8 cellular contexts compared by ENCODE assay signal in the genomic region with DNA sequence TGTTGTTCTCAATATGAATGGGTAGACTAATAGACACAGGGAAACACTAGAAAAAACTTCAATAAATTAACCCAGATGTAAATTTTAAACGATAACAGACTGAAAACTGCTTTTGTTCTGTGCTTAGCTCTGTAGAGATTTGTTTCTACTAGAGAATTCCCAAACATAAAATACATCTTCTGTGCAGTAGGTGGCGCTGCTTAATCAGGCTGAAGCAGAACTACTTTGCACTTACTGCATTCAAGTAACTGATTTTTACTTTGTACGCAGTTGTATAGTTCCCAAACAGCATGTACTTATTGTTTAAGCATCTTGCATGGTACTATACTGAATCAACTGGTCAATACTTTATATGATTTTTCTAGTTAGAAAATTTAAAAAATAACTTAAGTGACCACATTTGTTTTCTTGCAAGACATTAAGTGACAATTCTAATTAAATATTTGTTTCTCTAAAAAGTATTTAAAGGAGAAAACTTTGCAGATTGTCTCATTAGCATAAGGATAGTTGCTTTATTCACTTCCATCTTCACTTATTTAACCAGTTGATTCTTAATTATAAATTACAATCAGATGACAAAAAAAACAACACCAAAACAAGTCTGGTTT.
A peak's percentile ranks its signal among the peaks of the same experiment; 100 is the strongest.
DNase-seq lines count a peak whose midpoint lies in the region; ATAC-seq, FAIRE-seq and TF ChIP-seq lines count a peak whose summit lies in the region.

No MANE protein-coding gene starts in this region.

- H3K4me1 ChIP-seq in H1 (replicated peaks in 1 of 4; ENCODE audit: control insufficient read depth in 3 of 4, insufficient read depth in 4 of 4, low read length in 3 of 4) (no peaks in the 10 kb centered on the region), mucosa of descending colon (ENCODE audit: low read depth) (peaks cover 15% of the 10 kb centered on the region)

- H3K27ac ChIP-seq in H1 (ENCODE audit: low read depth, low read length): no peak overlapping the region

- TF ChIP-seq POLR2A in H1 (IDR thresholded peaks at IDR 0.05; ENCODE audit: control extremely low read depth in 1 of 2, low read depth in 2 of 2, low read length in 2 of 2): no peak

- H3K56ac ChIP-seq in H1 (replicated peaks; ENCODE audit: insufficient read length, low read depth, low read length): no peak overlapping the region

- no peaks in the 10 kb centered on the region for H3K23me2 ChIP-seq in H1 (ENCODE audit: low read depth, low read length)

- TF ChIP-seq CTCF in H1 (IDR thresholded peaks at IDR 0.05; ENCODE audit: control extremely low read depth in 1 of 3, insufficient read depth in 1 of 3, low read depth in 1 of 3, low read length in 3 of 3) (peak in 2 of 3 experiments; percentile 59 to 75; a peak in 3 of 4 replicates), mucosa of descending colon (IDR thresholded peaks at IDR 0.05) (peak; percentile 60)

- no peak overlapping the region for H2BK5ac ChIP-seq in H1 (ENCODE audit: low read depth, low read length)

- no peak overlapping the region for H2AK5ac ChIP-seq in H1 (ENCODE audit: low read depth, low read length)

- H2BK12ac ChIP-seq in H1 (ENCODE audit: low read depth, low read length): no peak overlapping the region

- no peaks in the 10 kb centered on the region for H3K79me2 ChIP-seq in H1 (ENCODE audit: control insufficient read depth in 1 of 2, insufficient read depth in 2 of 2, low read length in 2 of 2)

- H2BK20ac ChIP-seq in H1 (ENCODE audit: low read length): no peak overlapping the region

- no peaks in the 10 kb centered on the region for H4K20me1 ChIP-seq in H1 (replicated peaks in 1 of 2; ENCODE audit: control insufficient read depth in 1 of 2, insufficient read depth in 2 of 2, low read length in 2 of 2)

- H2AFZ ChIP-seq in H1 (ENCODE audit: low read length): no peak overlapping the region

- H3K27me3 ChIP-seq in H1 (replicated peaks in 1 of 4; ENCODE audit: control insufficient read depth in 3 of 4, extremely low read depth in 1 of 4, insufficient read depth in 3 of 4, low read length in 3 of 4): no peaks in the 10 kb centered on the region

- no peak overlapping the region for H2BK15ac ChIP-seq in H1 (ENCODE audit: low read length)

- no peak for TF ChIP-seq EP300 in H1 (IDR thresholded peaks at IDR 0.05; ENCODE audit: borderline replicate concordance in 1 of 2, low read depth in 2 of 2, low read length in 2 of 2)

- DNase-seq in AG20443 (ENCODE audit: low spot score): peak; percentile 39
- DNase-seq in NCI-H510A treated with DMSO at 0.1 percent for 48 hours (lab: John Stamatoyannopoulos, UW): peak; percentile 77
- DNase-seq in activated CD4-positive, alpha-beta T cell treated with anti-CD3 and anti-CD28 coated beads, Interleukin-2, amount 50 U/mL, for 4 hours: peak; percentile 54 to 60
- peak; percentile 3 to 54 for DNase-seq in H1 (ENCODE audit: low read depth in 1 of 2, low spot score in 2 of 2)
- DNase-seq in mucosa of descending colon: peak in 1 of 3 donors; percentile 86
- DNase-seq in stimulated activated naive CD4-positive, alpha-beta T cell treated with Interleukin-2 at 50 U/mL for 16 hours (lab: John Stamatoyannopoulos, UW): peak; percentile 14

- H3K79me1 ChIP-seq in H1 (ENCODE audit: low read depth, low read length): no peaks in the 10 kb centered on the region

- H3K4me2 ChIP-seq in H1 (ENCODE audit: insufficient read depth in 1 of 2, low read depth in 2 of 2, low read length in 2 of 2): no peak overlapping the region

- no peak overlapping the region for H3K4ac ChIP-seq in H1 (replicated peaks; ENCODE audit: insufficient read length, low read depth, low read length)

- no peak overlapping the region for H3K23ac ChIP-seq in H1 (ENCODE audit: insufficient read length)

- H3K36me3 ChIP-seq in H1 (ENCODE audit: control insufficient read depth in 2 of 4, insufficient read depth in 4 of 4, low read length in 3 of 4) (no peaks in the 10 kb centered on the region), mucosa of descending colon (ENCODE audit: low read depth) (no peaks in the 10 kb centered on the region)

- CTCF ChIA-PET in H1 (lab: Charles Lee; ENCODE audit: partially characterized antibody): interaction anchor here (0.6 to 1.4 kb wide), 3 partner anchors 10 to 971 kb away, joined by 4 to 5 read pairs (median 4); partner anchors contain the start of gene INPP4B

- POLR2A ChIA-PET in H1 (lab: Charles Lee; ENCODE audit: partially characterized antibody): no interaction called here

- TF ChIP-seq RAD21 in H1 (IDR thresholded peaks at IDR 0.05 in 1 of 2, conservative IDR thresholded peaks at IDR 0.05 in 1 of 2; ENCODE audit: low read depth in 2 of 2, low read length in 2 of 2): peak; percentile 92

- no peak overlapping the region for H3K18ac ChIP-seq in H1 (ENCODE audit: extremely low read depth, low read length)

- 37% methylated on average over 3 of the region's 3 CpGs; no CpG with 5 or more reads in 1 of the 2 experiments for WGBS in H1 (ENCODE audit: extremely low coverage in 1 of 2, insufficient coverage in 1 of 2, insufficient read length in 1 of 2, insufficient replicate concordance in 2 of 2, low coverage in 1 of 2, low lambda C conversion rate in 2 of 2, missing lambda C conversion rate in 1 of 2), 2 experiments

- H3K9me3 ChIP-seq in H1 (ENCODE audit: insufficient read depth in 2 of 2, low read depth in 1 of 2, low read length in 1 of 2): no peaks in the 10 kb centered on the region
- H3K9me3 ChIP-seq in mucosa of descending colon: no peaks in the 10 kb centered on the region

- no peak overlapping the region for H4K5ac ChIP-seq in H1 (ENCODE audit: insufficient read length, low read depth, low read length)

- no peak overlapping the region for H2BK120ac ChIP-seq in H1 (replicated peaks; ENCODE audit: low read depth, low read length)

- no peak overlapping the region for H3K14ac ChIP-seq in H1 (ENCODE audit: insufficient read length)

- H3K9ac ChIP-seq in H1 (replicated peaks in 1 of 4; ENCODE audit: extremely low read depth in 1 of 4, low read depth in 3 of 4, low read length in 3 of 4): no peak overlapping the region

- FAIRE-seq in H1 (lab: Jason Lieb, UNC): peak; percentile 86

- H4K91ac ChIP-seq in H1 (replicated peaks; ENCODE audit: insufficient read length, low read length): no peak overlapping the region

- no peak overlapping the region for H4K8ac ChIP-seq in H1 (ENCODE audit: extremely low read depth, insufficient read depth, low read length)

- ATAC-seq in GM18519 (IDR thresholded peaks at IDR 0.05; ENCODE audit: low FRiP score, unreplicated experiment) (peak; percentile 83), HG03066 (IDR thresholded peaks at IDR 0.05; ENCODE audit: low read depth, unreplicated experiment) (peak; percentile 66), mucosa of descending colon (peak; percentile 64)

- intact Hi-C loops in mucosa of descending colon (cut with DNase I, micrococcal nuclease): loop anchor here (10.0 kb wide), 2 partner anchors 588 to 718 kb away; partner anchors contain the start of gene INPP4B (in 1 of the 2)

- no peak overlapping the region for H3K4me3 ChIP-seq in H1 (ENCODE audit: extremely low read depth in 1 of 4, insufficient read depth in 2 of 4, low read depth in 3 of 4, low read length in 4 of 4)
- H3K4me3 ChIP-seq in mucosa of descending colon: no peak overlapping the region

TF ChIP-seq in H1, 55 proteins besides CTCF, POLR2A, EP300 and RAD21:
- TF ChIP-seq SIX5 (IDR thresholded peaks at IDR 0.05; ENCODE audit: low read depth, low read length): no peak
- no peak for TF ChIP-seq CREB1 (IDR thresholded peaks at IDR 0.05)
- TF ChIP-seq MAX (IDR thresholded peaks at IDR 0.05): no peak
- no peak for TF ChIP-seq PHF8 (conservative IDR thresholded peaks at IDR 0.05; ENCODE audit: low read depth, low read length)
- TF ChIP-seq BACH1 (IDR thresholded peaks at IDR 0.05; ENCODE audit: low read length): no peak
- no peak for TF ChIP-seq SIN3A (conservative IDR thresholded peaks at IDR 0.05 in 1 of 2, IDR thresholded peaks at IDR 0.05 in 1 of 2; ENCODE audit: low read depth in 1 of 2, low read length in 2 of 2)
- TF ChIP-seq, protein P1, sequence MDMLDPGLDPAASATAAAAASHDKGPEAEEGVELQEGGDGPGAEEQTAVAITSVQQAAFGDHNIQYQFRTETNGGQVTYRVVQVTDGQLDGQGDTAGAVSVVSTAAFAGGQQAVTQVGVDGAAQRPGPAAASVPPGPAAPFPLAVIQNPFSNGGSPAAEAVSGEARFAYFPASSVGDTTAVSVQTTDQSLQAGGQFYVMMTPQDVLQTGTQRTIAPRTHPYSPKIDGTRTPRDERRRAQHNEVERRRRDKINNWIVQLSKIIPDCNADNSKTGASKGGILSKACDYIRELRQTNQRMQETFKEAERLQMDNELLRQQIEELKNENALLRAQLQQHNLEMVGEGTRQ (IDR thresholded peaks at IDR 0.05; ENCODE audit: low read length): no peak
- no peak for TF ChIP-seq FOSL1 (IDR thresholded peaks at IDR 0.05; ENCODE audit: insufficient read depth, low read depth, low read length)
- TF ChIP-seq YY1 (IDR thresholded peaks at IDR 0.05; ENCODE audit: low read depth, low read length): no peak
- TF ChIP-seq TAF1 (IDR thresholded peaks at IDR 0.05; ENCODE audit: low read depth, low read length): no peak
- no peak for TF ChIP-seq BCL11A (IDR thresholded peaks at IDR 0.05; ENCODE audit: low read depth in 2 of 2, low read length in 2 of 2)
TF ChIP-seq in H1: peak in this region for 0.
